Comparison of ENCODE assay signal across 16 cellular contexts in the genomic region with DNA sequence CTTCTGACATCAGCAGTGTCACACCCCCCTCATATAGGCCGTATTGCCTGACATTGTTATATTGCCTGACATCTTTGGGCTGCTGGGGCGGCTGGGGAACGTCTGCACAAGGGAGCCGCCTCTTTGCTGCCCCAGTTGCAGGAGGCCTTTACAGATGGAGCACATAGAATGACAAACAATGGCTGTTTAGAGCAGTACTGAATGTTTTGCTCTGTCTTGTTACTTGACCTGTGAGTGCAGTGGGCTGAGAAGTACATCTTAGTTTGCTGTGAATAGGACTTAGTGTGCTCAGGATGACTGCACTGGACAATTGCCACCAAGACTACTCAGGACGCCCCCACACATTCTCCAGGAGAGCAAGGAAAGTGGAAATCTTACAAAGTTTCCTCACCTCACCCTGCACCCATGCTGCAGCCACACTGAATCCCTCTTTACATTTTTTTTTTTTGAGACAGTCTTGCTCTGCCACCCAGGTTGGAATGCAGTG.
DNase-seq lines count a peak whose midpoint lies in the region; FAIRE-seq and TF ChIP-seq lines count a peak whose summit lies in the region.
"Had no signal": no experiment of that assay in that cellular context is flagged by ENCODE, and none has a peak within 500 bp of the region (broad histone marks: within the 10 kb centered on the region; RNA-seq: fewer than 3 reads in every experiment).

No MANE protein-coding gene starts in this region.

- peak overlapping the region; percentile 7 for H2AFZ ChIP-seq in astrocyte (ENCODE audit: low read depth, low read length)

- FAIRE-seq in astrocyte (lab: Jason Lieb, UNC): no peak
- FAIRE-seq: TTC549 had no signal

- H4K20me1 ChIP-seq in astrocyte (ENCODE audit: insufficient read depth, low read length): no peaks in the 10 kb centered on the region

- peaks cover 31% of the 10 kb centered on the region for H3K4me1 Mint-ChIP-seq in astrocyte (ENCODE audit: low read depth, unreplicated experiment)

- no peaks in the 10 kb centered on the region for H3K36me3 ChIP-seq in astrocyte (ENCODE audit: insufficient read depth, low read length)

- no peaks in the 10 kb centered on the region for H3K79me2 ChIP-seq in astrocyte (ENCODE audit: insufficient read depth, low read length)

- DNase-seq in A172 (ENCODE audit: low spot score) (peak; percentile 7), GM03348 (ENCODE audit: low spot score) (peak; percentile 31), astrocyte (ENCODE audit: low read depth) (peak; percentile 66), kidney tubule cell (ENCODE audit: low spot score) (peak; percentile 35), NCI-H1694 (lab: John Stamatoyannopoulos, UW) (no peak), HPDE6-E6E7 (ENCODE audit: extremely low spot score) (no peak), NCI-H774 (lab: John Stamatoyannopoulos, UW) (no peak)
- DNase-seq in central memory CD4-positive, alpha-beta T cell: no peak
- DNase-seq: DND-41, IMR-90, mucosa of descending colon, NCI-H1436 treated with DMSO at 0.1 percent for 48 hours, NCI-H510A treated with DMSO at 0.1 percent for 48 hours, psoas muscle had no signal

- no peaks in the 10 kb centered on the region for H3K9me3 Mint-ChIP-seq in astrocyte (ENCODE audit: unreplicated experiment)
- H3K9me3 Mint-ChIP-seq: activated naive CD4-positive, alpha-beta T cell treated with anti-CD3 and anti-CD28 coated beads, Interleukin-2, amount 50 U/mL, for 24 hours had no signal

- no peak overlapping the region for H3K27ac Mint-ChIP-seq in astrocyte (ENCODE audit: unreplicated experiment)
- H3K27ac Mint-ChIP-seq: activated naive CD4-positive, alpha-beta T cell treated with anti-CD3 and anti-CD28 coated beads, Interleukin-2, amount 50 U/mL, for 24 hours had no signal

- no peak overlapping the region for H3K4me3 ChIP-seq in astrocyte (ENCODE audit: insufficient read depth, low read depth, low read length)
- H3K4me3 ChIP-seq: mucosa of descending colon, psoas muscle had no signal

- peaks cover 49% of the 10 kb centered on the region for H3K4me1 ChIP-seq in astrocyte (ENCODE audit: insufficient read depth, low read length)
- H3K4me1 ChIP-seq: psoas muscle had no signal

- H3K27me3 Mint-ChIP-seq in astrocyte (ENCODE audit: low read depth, unreplicated experiment): peaks cover 12% of the 10 kb centered on the region

- no peaks in the 10 kb centered on the region for H3K36me3 Mint-ChIP-seq in astrocyte (ENCODE audit: low read depth, unreplicated experiment)
- H3K36me3 Mint-ChIP-seq: activated naive CD4-positive, alpha-beta T cell treated with anti-CD3 and anti-CD28 coated beads, Interleukin-2, amount 50 U/mL, for 24 hours had no signal

- no peak for TF ChIP-seq CTCF in astrocyte (IDR thresholded peaks at IDR 0.05; ENCODE audit: insufficient read depth, low read depth, low read length)

- no peak overlapping the region for H3K4me3 Mint-ChIP-seq in astrocyte (ENCODE audit: unreplicated experiment)
- H3K4me3 Mint-ChIP-seq: activated naive CD4-positive, alpha-beta T cell treated with anti-CD3 and anti-CD28 coated beads, Interleukin-2, amount 50 U/mL, for 24 hours had no signal

- H3K27ac ChIP-seq in astrocyte (ENCODE audit: low read depth, low read length): peak overlapping the region; percentile 34
- H3K27ac ChIP-seq: psoas muscle had no signal

- H3K9ac ChIP-seq in astrocyte (ENCODE audit: low read length): no peak overlapping the region

- no peaks in the 10 kb centered on the region for H3K9me3 ChIP-seq in astrocyte (ENCODE audit: insufficient read depth, low read depth, low read length)
- H3K9me3 ChIP-seq: mucosa of descending colon, psoas muscle had no signal

- no peaks in the 10 kb centered on the region for H3K27me3 ChIP-seq in astrocyte (ENCODE audit: insufficient read depth, low read length)

- H3K4me2 ChIP-seq in astrocyte (ENCODE audit: low read length): peak overlapping the region; percentile 57

Comparison
In these comparisons a context has a peak if more than half of its experiments do, and no peak if none do; other contexts are left out.
1. DNase-seq: peak in A172 (single experiment), GM03348 (single experiment), astrocyte (single experiment) and kidney tubule cell (single experiment); none in NCI-H1694 (single experiment), HPDE6-E6E7 (single experiment), NCI-H774 (single experiment) and central memory CD4-positive, alpha-beta T cell (single experiment).